8 cellular contexts compared by ENCODE assay signal in the genomic region with DNA sequence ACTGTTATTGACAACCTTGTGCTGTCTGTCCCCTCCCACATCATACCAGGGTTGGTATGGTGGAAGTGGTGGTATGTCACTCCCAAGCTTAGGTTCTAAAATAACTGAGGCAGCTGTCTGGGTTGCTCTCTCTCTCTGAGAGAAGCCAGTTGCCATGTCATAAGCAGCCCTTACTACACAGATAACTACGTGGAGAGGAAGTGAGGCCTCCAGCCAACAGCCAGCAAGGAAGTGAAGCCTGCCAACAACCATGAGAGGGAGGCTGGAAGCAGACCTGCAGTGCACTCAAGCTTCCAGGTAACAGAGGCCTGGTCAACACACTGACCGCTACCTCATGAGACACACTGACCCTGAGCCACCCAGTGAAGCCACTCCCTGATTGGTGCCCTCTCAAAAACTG. TPM values are rescaled to one million over a fixed set of nuclear protein-coding genes. Genes with fewer than 3 reads are reported as not detected.
DNase-seq lines count a peak whose midpoint lies in the region; ATAC-seq lines count a peak whose summit lies in the region.

No MANE protein-coding gene starts in this region.

- H3K4me3 Mint-ChIP-seq in T-helper 2 cell treated with Interferon-gamma antibody and Interleukin-4, amounts not matched to agents 5 μg/mL and 100 μg/mL, for 36 hours, result no peak overlapping the region

- no peak for DNase-seq in T-helper 2 cell treated with Interferon-gamma antibody and Interleukin-4, amounts not matched to agents 5 μg/mL and 100 μg/mL, for 36 hours (ENCODE audit: low spot score)
- DNase-seq in lung microvascular endothelial cell (ENCODE audit: low read depth in 2 of 2) (peak; percentile 94), COLO668 (lab: John Stamatoyannopoulos, UW; ENCODE audit: unreplicated experiment) (no peak), cerebellum (ENCODE audit: low spot score) (no peak), DMS53 (lab: John Stamatoyannopoulos, UW) (no peak), NCI-H1930 (lab: John Stamatoyannopoulos, UW) (no peak)

- no peaks in the 10 kb centered on the region for H3K9me3 Mint-ChIP-seq in T-helper 2 cell treated with Interferon-gamma antibody and Interleukin-4, amounts not matched to agents 5 μg/mL and 100 μg/mL, for 36 hours

- peak; percentile 90 for ATAC-seq in GM18909 (IDR thresholded peaks at IDR 0.05; ENCODE audit: poor library complexity, unreplicated experiment)
- peak; percentile 64 for ATAC-seq in HG03025 (IDR thresholded peaks at IDR 0.05; ENCODE audit: low FRiP score, unreplicated experiment)

- peak overlapping the region; percentile 9 for H3K27ac Mint-ChIP-seq in T-helper 2 cell treated with Interferon-gamma antibody and Interleukin-4, amounts not matched to agents 5 μg/mL and 100 μg/mL, for 36 hours

- H3K36me3 Mint-ChIP-seq in T-helper 2 cell treated with Interferon-gamma antibody and Interleukin-4, amounts not matched to agents 5 μg/mL and 100 μg/mL, for 36 hours (ENCODE audit: low read depth), result peaks cover 4% of the 10 kb centered on the region

- H3K27me3 Mint-ChIP-seq in T-helper 2 cell treated with Interferon-gamma antibody and Interleukin-4, amounts not matched to agents 5 μg/mL and 100 μg/mL, for 36 hours (ENCODE audit: low read depth), result peaks cover 5% of the 10 kb centered on the region

- H3K4me1 Mint-ChIP-seq in T-helper 2 cell treated with Interferon-gamma antibody and Interleukin-4, amounts not matched to agents 5 μg/mL and 100 μg/mL, for 36 hours (ENCODE audit: low read depth), result peaks cover 11% of the 10 kb centered on the region

RNA-seq across cellular contexts. Expression of gene CTNNAL1, which starts 18.6 kb away (rescaled TPM):
- total RNA-seq in lung microvascular endothelial cell, result 106 and 142 TPM in 2 replicates
- 15.1 TPM for total RNA-seq in cerebellum

Comparison
In these comparisons a context has a peak if more than half of its experiments do, and no peak if none do; other contexts are left out.
1. DNase-seq: peak in lung microvascular endothelial cell (2 of 2); none in T-helper 2 cell treated with Interferon-gamma antibody and Interleukin-4, amounts not matched to agents 5 μg/mL and 100 μg/mL, for 36 hours (single experiment), COLO668 (single experiment), cerebellum (single experiment), DMS53 (single experiment) and NCI-H1930 (0 of 2).